Comparison of ENCODE assay signal across 1 cellular context in genomic region chr17:17081304-17081940, GRCh38.
TF ChIP-seq lines count a peak whose summit lies in the region.

No MANE protein-coding gene starts in this region.

TF ChIP-seq in K562, 482 proteins besides CTCF, POLR2A, EP300 and RAD21 (continued from another document):
- no peak for TF ChIP-seq MLX (CRISPR knock-in tag; conservative IDR thresholded peaks at IDR 0.05)
